ENCODE assay signal across 1 cellular context in genomic region chr22:38732251-38732815, GRCh38.
TF ChIP-seq lines count a peak whose summit lies in the region.

No MANE protein-coding gene starts in this region.

TF ChIP-seq in GM12878, 131 proteins besides CTCF, POLR2A, EP300 and RAD21 (continues in another document):
- TF ChIP-seq MEF2B (IDR thresholded peaks at IDR 0.05; ENCODE audit: partially characterized antibody, poor library complexity, severe bottlenecking) (no peak), CUX1 (IDR thresholded peaks at IDR 0.05; ENCODE audit: insufficient replicate concordance, low read depth, low read length) (no peak), E2F8 (IDR thresholded peaks at IDR 0.05; ENCODE audit: low read depth, partially characterized antibody) (no peak), SREBF1 (IDR thresholded peaks at IDR 0.05; ENCODE audit: low read length) (no peak), ZBTB40 (IDR thresholded peaks at IDR 0.05; ENCODE audit: borderline replicate concordance) (no peak), RELB (IDR thresholded peaks at IDR 0.05; ENCODE audit: low read depth) (no peak), RELA (IDR thresholded peaks at IDR 0.05; ENCODE audit: borderline replicate concordance, partially characterized antibody) (no peak), GABPA (IDR thresholded peaks at IDR 0.05; ENCODE audit: low read depth) (no peak), CHD1 (IDR thresholded peaks at IDR 0.05; ENCODE audit: low read depth, low read length) (no peak), EZH2 (IDR thresholded peaks at IDR 0.05; ENCODE audit: borderline replicate concordance, control insufficient read depth, low read depth, low read length) (no peak), MLLT1 (IDR thresholded peaks at IDR 0.05) (no peak), PRDM15 (CRISPR knock-in tag; IDR thresholded peaks at IDR 0.05) (no peak), SIN3A (IDR thresholded peaks at IDR 0.05; ENCODE audit: low read depth, low read length) (no peak), SREBF2 (IDR thresholded peaks at IDR 0.05; ENCODE audit: low read length) (no peak)
- TF ChIP-seq, protein P1, sequence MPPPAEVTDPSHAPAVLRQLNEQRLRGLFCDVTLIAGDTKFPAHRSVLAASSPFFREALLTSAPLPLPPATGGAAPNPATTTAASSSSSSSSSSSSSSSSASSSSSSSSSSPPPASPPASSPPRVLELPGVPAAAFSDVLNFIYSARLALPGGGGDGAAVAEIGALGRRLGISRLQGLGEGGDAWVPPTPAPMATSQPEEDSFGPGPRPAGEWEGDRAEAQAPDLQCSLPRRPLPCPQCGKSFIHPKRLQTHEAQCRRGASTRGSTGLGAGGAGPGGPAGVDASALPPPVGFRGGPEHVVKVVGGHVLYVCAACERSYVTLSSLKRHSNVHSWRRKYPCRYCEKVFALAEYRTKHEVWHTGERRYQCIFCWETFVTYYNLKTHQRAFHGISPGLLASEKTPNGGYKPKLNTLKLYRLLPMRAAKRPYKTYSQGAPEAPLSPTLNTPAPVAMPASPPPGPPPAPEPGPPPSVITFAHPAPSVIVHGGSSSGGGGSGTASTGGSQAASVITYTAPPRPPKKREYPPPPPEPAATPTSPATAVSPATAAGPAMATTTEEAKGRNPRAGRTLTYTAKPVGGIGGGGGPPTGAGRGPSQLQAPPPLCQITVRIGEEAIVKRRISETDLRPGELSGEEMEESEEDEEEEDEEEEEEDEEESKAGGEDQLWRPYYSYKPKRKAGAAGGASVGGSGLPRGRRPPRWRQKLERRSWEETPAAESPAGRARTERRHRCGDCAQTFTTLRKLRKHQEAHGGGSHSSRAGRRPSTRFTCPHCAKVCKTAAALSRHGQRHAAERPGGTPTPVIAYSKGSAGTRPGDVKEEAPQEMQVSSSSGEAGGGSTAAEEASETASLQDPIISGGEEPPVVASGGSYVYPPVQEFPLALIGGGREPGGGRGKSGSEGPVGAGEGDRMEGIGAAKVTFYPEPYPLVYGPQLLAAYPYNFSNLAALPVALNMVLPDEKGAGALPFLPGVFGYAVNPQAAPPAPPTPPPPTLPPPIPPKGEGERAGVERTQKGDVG (CRISPR knock-in tag; IDR thresholded peaks at IDR 0.05) = no peak
- TF ChIP-seq, protein P2, sequence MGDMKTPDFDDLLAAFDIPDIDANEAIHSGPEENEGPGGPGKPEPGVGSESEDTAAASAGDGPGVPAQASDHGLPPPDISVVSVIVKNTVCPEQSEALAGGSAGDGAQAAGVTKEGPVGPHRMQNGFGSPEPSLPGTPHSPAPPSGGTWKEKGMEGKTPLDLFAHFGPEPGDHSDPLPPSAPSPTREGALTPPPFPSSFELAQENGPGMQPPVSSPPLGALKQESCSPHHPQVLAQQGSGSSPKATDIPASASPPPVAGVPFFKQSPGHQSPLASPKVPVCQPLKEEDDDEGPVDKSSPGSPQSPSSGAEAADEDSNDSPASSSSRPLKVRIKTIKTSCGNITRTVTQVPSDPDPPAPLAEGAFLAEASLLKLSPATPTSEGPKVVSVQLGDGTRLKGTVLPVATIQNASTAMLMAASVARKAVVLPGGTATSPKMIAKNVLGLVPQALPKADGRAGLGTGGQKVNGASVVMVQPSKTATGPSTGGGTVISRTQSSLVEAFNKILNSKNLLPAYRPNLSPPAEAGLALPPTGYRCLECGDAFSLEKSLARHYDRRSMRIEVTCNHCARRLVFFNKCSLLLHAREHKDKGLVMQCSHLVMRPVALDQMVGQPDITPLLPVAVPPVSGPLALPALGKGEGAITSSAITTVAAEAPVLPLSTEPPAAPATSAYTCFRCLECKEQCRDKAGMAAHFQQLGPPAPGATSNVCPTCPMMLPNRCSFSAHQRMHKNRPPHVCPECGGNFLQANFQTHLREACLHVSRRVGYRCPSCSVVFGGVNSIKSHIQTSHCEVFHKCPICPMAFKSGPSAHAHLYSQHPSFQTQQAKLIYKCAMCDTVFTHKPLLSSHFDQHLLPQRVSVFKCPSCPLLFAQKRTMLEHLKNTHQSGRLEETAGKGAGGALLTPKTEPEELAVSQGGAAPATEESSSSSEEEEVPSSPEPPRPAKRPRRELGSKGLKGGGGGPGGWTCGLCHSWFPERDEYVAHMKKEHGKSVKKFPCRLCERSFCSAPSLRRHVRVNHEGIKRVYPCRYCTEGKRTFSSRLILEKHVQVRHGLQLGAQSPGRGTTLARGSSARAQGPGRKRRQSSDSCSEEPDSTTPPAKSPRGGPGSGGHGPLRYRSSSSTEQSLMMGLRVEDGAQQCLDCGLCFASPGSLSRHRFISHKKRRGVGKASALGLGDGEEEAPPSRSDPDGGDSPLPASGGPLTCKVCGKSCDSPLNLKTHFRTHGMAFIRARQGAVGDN (IDR thresholded peaks at IDR 0.05) = no peak
- TF ChIP-seq, protein P3, sequence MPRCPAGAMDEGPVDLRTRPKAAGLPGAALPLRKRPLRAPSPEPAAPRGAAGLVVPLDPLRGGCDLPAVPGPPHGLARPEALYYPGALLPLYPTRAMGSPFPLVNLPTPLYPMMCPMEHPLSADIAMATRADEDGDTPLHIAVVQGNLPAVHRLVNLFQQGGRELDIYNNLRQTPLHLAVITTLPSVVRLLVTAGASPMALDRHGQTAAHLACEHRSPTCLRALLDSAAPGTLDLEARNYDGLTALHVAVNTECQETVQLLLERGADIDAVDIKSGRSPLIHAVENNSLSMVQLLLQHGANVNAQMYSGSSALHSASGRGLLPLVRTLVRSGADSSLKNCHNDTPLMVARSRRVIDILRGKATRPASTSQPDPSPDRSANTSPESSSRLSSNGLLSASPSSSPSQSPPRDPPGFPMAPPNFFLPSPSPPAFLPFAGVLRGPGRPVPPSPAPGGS (IDR thresholded peaks at IDR 0.05; ENCODE audit: borderline replicate concordance, insufficient read depth, low read depth, low read length, poor library complexity, severe bottlenecking) = no peak
